1 cellular context compared by ENCODE assay signal in genomic region chr14:66709292-66709691, GRCh38.
TF ChIP-seq lines count a peak whose summit lies in the region.

No MANE protein-coding gene starts in this region.

TF ChIP-seq in HepG2, 621 proteins besides CTCF, POLR2A, EP300 and RAD21 (continued from another document):
- TF ChIP-seq ZNF609 (CRISPR knock-in tag; IDR thresholded peaks at IDR 0.05; ENCODE audit: borderline replicate concordance): no peak
- TF ChIP-seq IRX3 (CRISPR knock-in tag; IDR thresholded peaks at IDR 0.05; ENCODE audit: borderline replicate concordance, low read depth): no peak
